In genomic region chr1:117608758-117609157, GRCh38 we compare ENCODE assay signal across 15 cellular contexts. TPM values are rescaled to one million over a fixed set of nuclear protein-coding genes. Genes with fewer than 3 reads are reported as not detected.
A peak's percentile ranks its signal among the peaks of the same experiment; 100 is the strongest.
DNase-seq lines count a peak whose midpoint lies in the region; ATAC-seq and TF ChIP-seq lines count a peak whose summit lies in the region.
"Had no signal": no experiment of that assay in that cellular context is flagged by ENCODE, and none has a peak within 500 bp of the region (broad histone marks: within the 10 kb centered on the region; RNA-seq: fewer than 3 reads in every experiment).

No MANE protein-coding gene starts in this region.

- H3K27ac ChIP-seq in lower lobe of right lung (no peak overlapping the region), transverse colon (peak overlapping the region in 3 of 4 donors; percentile 7 to 94 (median 92))

- H3K4me3 ChIP-seq in lower lobe of right lung (peak overlapping the region; percentile 82), transverse colon (peak overlapping the region in 2 of 4 donors; percentile 84 to 92)

- H3K27ac Mint-ChIP-seq in activated naive CD4-positive, alpha-beta T cell treated with anti-CD3 and anti-CD28 coated beads, Interleukin-2, amount 50 U/mL, for 24 hours, result no peak overlapping the region
- peak overlapping the region; percentile 99 for H3K27ac Mint-ChIP-seq in T-helper 17 cell

- DNase-seq in activated naive CD4-positive, alpha-beta T cell (lab: John Stamatoyannopoulos, UW), result no peak
- DNase-seq in T-helper 17 cell (no peak), lower lobe of right lung (no peak), transverse colon (no peak)
- DNase-seq: aorta, DMS53, kidney glomerular epithelial cell, NCI-H187, NCI-H524 treated with DMSO at 0.1 percent for 48 hours, small intestine had no signal

- no peak for TF ChIP-seq POLR2A in transverse colon (IDR thresholded peaks at IDR 0.05)

- WGBS in transverse colon (ENCODE audit: low coverage in 1 of 2), 2 donors, result 0 to 53% methylated on average over 1 of the region's 1 CpG

- TF ChIP-seq CTCF in lower lobe of right lung (IDR thresholded peaks at IDR 0.05) (no peak), transverse colon (IDR thresholded peaks at IDR 0.05) (no peak)

- peak overlapping the region; percentile 40 for H3K4me3 Mint-ChIP-seq in activated naive CD4-positive, alpha-beta T cell treated with anti-CD3 and anti-CD28 coated beads, Interleukin-2, amount 50 U/mL, for 24 hours
- H3K4me3 Mint-ChIP-seq in T-helper 17 cell, result peak overlapping the region; percentile 96

- no peaks in the 10 kb centered on the region for H3K27me3 Mint-ChIP-seq in activated naive CD4-positive, alpha-beta T cell treated with anti-CD3 and anti-CD28 coated beads, Interleukin-2, amount 50 U/mL, for 24 hours
- H3K27me3 Mint-ChIP-seq in T-helper 17 cell, result no peaks in the 10 kb centered on the region

- H3K27me3 ChIP-seq in lower lobe of right lung (ENCODE audit: low read depth) (no peaks in the 10 kb centered on the region), transverse colon (no peaks in the 10 kb centered on the region)
- H3K27me3 ChIP-seq: thyroid gland had no signal

- intact Hi-C loops in lower lobe of right lung (cut with DNase I) (no loop called here), transverse colon (cut with DNase I; ENCODE audit: low total_unique reads) (loop anchor here (10.0 kb wide), 1 partner anchor 146 kb away; no protein-coding TSS in a partner anchor)

- H3K36me3 ChIP-seq in lower lobe of right lung (no peaks in the 10 kb centered on the region), transverse colon (no peaks in the 10 kb centered on the region)
- H3K36me3 ChIP-seq: thyroid gland had no signal

- no peak for ATAC-seq in T-helper 17 cell
- no peak for ATAC-seq in lower lobe of right lung
- ATAC-seq in GM21717 (IDR thresholded peaks at IDR 0.05; ENCODE audit: unreplicated experiment), result no peak
- no peak for ATAC-seq in GM18907 (IDR thresholded peaks at IDR 0.05; ENCODE audit: unreplicated experiment)
- ATAC-seq in GM21390 (IDR thresholded peaks at IDR 0.05; ENCODE audit: unreplicated experiment), result no peak

- H3K4me1 ChIP-seq in lower lobe of right lung (peaks cover 56% of the 10 kb centered on the region), transverse colon (peaks cover 2 to 69% (median 48%) of the 10 kb centered on the region in 4 donors)

- TF ChIP-seq EP300 in transverse colon (IDR thresholded peaks at IDR 0.05; ENCODE audit: low read depth), result no peak

- no peaks in the 10 kb centered on the region for H3K9me3 Mint-ChIP-seq in activated naive CD4-positive, alpha-beta T cell treated with anti-CD3 and anti-CD28 coated beads, Interleukin-2, amount 50 U/mL, for 24 hours

- peaks cover 10% of the 10 kb centered on the region for H3K36me3 Mint-ChIP-seq in activated naive CD4-positive, alpha-beta T cell treated with anti-CD3 and anti-CD28 coated beads, Interleukin-2, amount 50 U/mL, for 24 hours
- H3K36me3 Mint-ChIP-seq in T-helper 17 cell (ENCODE audit: low read depth), result peaks cover 5% of the 10 kb centered on the region

- in situ Hi-C loops in transverse colon (cut with MboI; ENCODE audit: low pct_ligation_motif_present in 1 of 4, low pct_unique_long_range_greater_than_20kb in 1 of 4, low sequenced_read_pairs in 3 of 4), result no loop called here

- peaks cover 64% of the 10 kb centered on the region for H3K4me1 Mint-ChIP-seq in activated naive CD4-positive, alpha-beta T cell treated with anti-CD3 and anti-CD28 coated beads, Interleukin-2, amount 50 U/mL, for 24 hours
- H3K4me1 Mint-ChIP-seq in T-helper 17 cell, result peaks cover 61% of the 10 kb centered on the region

- H3K9me3 ChIP-seq in T-helper 17 cell (ENCODE audit: control insufficient read depth, low read length, poor library complexity, severe bottlenecking), result no peaks in the 10 kb centered on the region
- no peaks in the 10 kb centered on the region for H3K9me3 ChIP-seq in lower lobe of right lung
- H3K9me3 ChIP-seq in transverse colon, result no peaks in the 10 kb centered on the region
- H3K9me3 ChIP-seq: thyroid gland had no signal

RNA-seq across cellular contexts. Expression of gene TENT5C, which starts 2.9 kb away (rescaled TPM):
- 100 to 1,000 TPM; 129 to 173 TPM for total RNA-seq in T-helper 17 cell
- total RNA-seq in lower lobe of right lung, result 23.2 TPM
- 10 to 100 TPM in 3 of 4 donors, 1 to 10 TPM in 1; 3.4 to 30.8 (median 18.1) TPM for total RNA-seq in transverse colon
